ENCODE assay signal across 1 cellular context in the genomic region with DNA sequence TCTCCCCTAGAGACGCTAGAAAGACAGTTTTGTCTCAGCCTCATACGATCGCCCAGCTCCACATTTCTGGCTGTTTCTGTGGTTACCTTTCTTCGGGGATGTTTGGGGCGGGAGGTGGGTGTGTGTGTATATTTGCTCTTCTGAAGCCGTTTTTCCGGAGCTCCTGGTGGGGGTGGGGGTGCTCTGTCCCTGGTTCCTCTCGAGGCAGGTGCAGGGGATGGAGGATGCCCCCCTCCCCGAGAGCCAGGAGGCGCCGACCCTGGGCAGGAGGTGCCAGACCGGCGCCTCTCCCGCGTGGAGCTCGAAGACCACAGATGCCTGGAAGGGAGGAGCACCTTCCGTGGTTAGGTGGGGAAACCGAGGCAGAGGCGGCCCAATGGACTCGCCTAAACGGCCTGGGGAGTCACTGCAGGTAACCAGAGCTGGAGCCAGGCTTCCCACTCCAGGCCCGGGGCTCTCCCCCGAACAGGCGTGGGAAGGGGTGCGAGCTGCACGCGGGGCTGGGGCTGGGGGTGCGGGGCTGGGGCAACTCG.
TF ChIP-seq lines count a peak whose summit lies in the region.

No MANE protein-coding gene starts in this region.

TF ChIP-seq in HepG2, 621 proteins besides CTCF, POLR2A, EP300 and RAD21 (continued from another document):
- TF ChIP-seq, protein P1, sequence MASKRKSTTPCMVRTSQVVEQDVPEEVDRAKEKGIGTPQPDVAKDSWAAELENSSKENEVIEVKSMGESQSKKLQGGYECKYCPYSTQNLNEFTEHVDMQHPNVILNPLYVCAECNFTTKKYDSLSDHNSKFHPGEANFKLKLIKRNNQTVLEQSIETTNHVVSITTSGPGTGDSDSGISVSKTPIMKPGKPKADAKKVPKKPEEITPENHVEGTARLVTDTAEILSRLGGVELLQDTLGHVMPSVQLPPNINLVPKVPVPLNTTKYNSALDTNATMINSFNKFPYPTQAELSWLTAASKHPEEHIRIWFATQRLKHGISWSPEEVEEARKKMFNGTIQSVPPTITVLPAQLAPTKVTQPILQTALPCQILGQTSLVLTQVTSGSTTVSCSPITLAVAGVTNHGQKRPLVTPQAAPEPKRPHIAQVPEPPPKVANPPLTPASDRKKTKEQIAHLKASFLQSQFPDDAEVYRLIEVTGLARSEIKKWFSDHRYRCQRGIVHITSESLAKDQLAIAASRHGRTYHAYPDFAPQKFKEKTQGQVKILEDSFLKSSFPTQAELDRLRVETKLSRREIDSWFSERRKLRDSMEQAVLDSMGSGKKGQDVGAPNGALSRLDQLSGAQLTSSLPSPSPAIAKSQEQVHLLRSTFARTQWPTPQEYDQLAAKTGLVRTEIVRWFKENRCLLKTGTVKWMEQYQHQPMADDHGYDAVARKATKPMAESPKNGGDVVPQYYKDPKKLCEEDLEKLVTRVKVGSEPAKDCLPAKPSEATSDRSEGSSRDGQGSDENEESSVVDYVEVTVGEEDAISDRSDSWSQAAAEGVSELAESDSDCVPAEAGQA (IDR thresholded peaks at IDR 0.05; ENCODE audit: low read depth) = no peak
- TF ChIP-seq, protein P1 (CRISPR knock-in tag; IDR thresholded peaks at IDR 0.05; ENCODE audit: borderline replicate concordance) = no peak
- peak; percentile 11; the same call in 1 of the 2 replicates for TF ChIP-seq ZSCAN31 (CRISPR knock-in tag; IDR thresholded peaks at IDR 0.05; ENCODE audit: low read depth)
- TF ChIP-seq ZNF10 (CRISPR knock-in tag; IDR thresholded peaks at IDR 0.05; ENCODE audit: borderline replicate concordance, low read depth) = no peak
- no peak for TF ChIP-seq ARNT2 (CRISPR knock-in tag; IDR thresholded peaks at IDR 0.05; ENCODE audit: low read depth)
- TF ChIP-seq HIVEP1 (CRISPR knock-in tag; IDR thresholded peaks at IDR 0.05) = no peak
- no peak for TF ChIP-seq RBM22 (optimal IDR thresholded peaks at IDR 0.05; ENCODE audit: low read length)
- TF ChIP-seq, protein P2, sequence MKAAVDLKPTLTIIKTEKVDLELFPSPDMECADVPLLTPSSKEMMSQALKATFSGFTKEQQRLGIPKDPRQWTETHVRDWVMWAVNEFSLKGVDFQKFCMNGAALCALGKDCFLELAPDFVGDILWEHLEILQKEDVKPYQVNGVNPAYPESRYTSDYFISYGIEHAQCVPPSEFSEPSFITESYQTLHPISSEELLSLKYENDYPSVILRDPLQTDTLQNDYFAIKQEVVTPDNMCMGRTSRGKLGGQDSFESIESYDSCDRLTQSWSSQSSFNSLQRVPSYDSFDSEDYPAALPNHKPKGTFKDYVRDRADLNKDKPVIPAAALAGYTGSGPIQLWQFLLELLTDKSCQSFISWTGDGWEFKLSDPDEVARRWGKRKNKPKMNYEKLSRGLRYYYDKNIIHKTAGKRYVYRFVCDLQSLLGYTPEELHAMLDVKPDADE (CRISPR knock-in tag; IDR thresholded peaks at IDR 0.05) = no peak
- TF ChIP-seq, protein P3, sequence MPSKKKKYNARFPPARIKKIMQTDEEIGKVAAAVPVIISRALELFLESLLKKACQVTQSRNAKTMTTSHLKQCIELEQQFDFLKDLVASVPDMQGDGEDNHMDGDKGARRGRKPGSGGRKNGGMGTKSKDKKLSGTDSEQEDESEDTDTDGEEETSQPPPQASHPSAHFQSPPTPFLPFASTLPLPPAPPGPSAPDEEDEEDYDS (CRISPR knock-in tag; IDR thresholded peaks at IDR 0.05) = no peak
- TF ChIP-seq NKX3-1 (CRISPR knock-in tag; IDR thresholded peaks at IDR 0.05) = no peak
- TF ChIP-seq CEBPB (IDR thresholded peaks at IDR 0.05; ENCODE audit: borderline replicate concordance, low read depth, low read length) = no peak
- no peak; the same call in 1 of the 2 replicates for TF ChIP-seq CBX5 (CRISPR knock-in tag; IDR thresholded peaks at IDR 0.05; ENCODE audit: borderline replicate concordance)
- no peak for TF ChIP-seq ZSCAN30 (CRISPR knock-in tag; IDR thresholded peaks at IDR 0.05)
- 0 out of 2 replicates have a peak, but pooled peaks have one; percentile 9 for TF ChIP-seq ZNF441 (CRISPR knock-in tag; IDR thresholded peaks at IDR 0.05; ENCODE audit: borderline replicate concordance)
- TF ChIP-seq SIX4 (CRISPR knock-in tag; IDR thresholded peaks at IDR 0.05) = no peak; the same call in 1 of the 2 replicates
- TF ChIP-seq SMAD1 (CRISPR knock-in tag; IDR thresholded peaks at IDR 0.05; ENCODE audit: borderline replicate concordance, low read depth) = 0 out of 2 replicates have a peak, but pooled peaks have one; percentile 36
- no peak for TF ChIP-seq MEF2D (CRISPR knock-in tag; IDR thresholded peaks at IDR 0.05)
- TF ChIP-seq ELF4 (CRISPR knock-in tag; IDR thresholded peaks at IDR 0.05; ENCODE audit: borderline replicate concordance) = no peak
- no peak for TF ChIP-seq NPAS2 (CRISPR knock-in tag; IDR thresholded peaks at IDR 0.05; ENCODE audit: borderline replicate concordance)
- 0 out of 2 replicates have a peak, but pooled peaks have one; percentile 3 for TF ChIP-seq SMAD3 (CRISPR knock-in tag; IDR thresholded peaks at IDR 0.05)
- TF ChIP-seq, protein P4, sequence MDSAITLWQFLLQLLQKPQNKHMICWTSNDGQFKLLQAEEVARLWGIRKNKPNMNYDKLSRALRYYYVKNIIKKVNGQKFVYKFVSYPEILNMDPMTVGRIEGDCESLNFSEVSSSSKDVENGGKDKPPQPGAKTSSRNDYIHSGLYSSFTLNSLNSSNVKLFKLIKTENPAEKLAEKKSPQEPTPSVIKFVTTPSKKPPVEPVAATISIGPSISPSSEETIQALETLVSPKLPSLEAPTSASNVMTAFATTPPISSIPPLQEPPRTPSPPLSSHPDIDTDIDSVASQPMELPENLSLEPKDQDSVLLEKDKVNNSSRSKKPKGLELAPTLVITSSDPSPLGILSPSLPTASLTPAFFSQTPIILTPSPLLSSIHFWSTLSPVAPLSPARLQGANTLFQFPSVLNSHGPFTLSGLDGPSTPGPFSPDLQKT (CRISPR knock-in tag; IDR thresholded peaks at IDR 0.05; ENCODE audit: borderline replicate concordance) = no peak
- TF ChIP-seq, protein P5, sequence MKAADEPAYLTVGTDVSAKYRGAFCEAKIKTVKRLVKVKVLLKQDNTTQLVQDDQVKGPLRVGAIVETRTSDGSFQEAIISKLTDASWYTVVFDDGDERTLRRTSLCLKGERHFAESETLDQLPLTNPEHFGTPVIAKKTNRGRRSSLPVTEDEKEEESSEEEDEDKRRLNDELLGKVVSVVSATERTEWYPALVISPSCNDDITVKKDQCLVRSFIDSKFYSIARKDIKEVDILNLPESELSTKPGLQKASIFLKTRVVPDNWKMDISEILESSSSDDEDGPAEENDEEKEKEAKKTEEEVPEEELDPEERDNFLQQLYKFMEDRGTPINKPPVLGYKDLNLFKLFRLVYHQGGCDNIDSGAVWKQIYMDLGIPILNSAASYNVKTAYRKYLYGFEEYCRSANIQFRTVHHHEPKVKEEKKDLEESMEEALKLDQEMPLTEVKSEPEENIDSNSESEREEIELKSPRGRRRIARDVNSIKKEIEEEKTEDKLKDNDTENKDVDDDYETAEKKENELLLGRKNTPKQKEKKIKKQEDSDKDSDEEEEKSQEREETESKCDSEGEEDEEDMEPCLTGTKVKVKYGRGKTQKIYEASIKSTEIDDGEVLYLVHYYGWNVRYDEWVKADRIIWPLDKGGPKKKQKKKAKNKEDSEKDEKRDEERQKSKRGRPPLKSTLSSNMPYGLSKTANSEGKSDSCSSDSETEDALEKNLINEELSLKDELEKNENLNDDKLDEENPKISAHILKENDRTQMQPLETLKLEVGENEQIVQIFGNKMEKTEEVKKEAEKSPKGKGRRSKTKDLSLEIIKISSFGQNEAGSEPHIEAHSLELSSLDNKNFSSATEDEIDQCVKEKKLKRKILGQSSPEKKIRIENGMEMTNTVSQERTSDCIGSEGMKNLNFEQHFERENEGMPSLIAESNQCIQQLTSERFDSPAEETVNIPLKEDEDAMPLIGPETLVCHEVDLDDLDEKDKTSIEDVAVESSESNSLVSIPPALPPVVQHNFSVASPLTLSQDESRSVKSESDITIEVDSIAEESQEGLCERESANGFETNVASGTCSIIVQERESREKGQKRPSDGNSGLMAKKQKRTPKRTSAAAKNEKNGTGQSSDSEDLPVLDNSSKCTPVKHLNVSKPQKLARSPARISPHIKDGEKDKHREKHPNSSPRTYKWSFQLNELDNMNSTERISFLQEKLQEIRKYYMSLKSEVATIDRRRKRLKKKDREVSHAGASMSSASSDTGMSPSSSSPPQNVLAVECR (CRISPR knock-in tag; IDR thresholded peaks at IDR 0.05; ENCODE audit: borderline replicate concordance) = no peak
- no peak for TF ChIP-seq KMT2A (CRISPR knock-in tag; IDR thresholded peaks at IDR 0.05)
- TF ChIP-seq, protein P6, sequence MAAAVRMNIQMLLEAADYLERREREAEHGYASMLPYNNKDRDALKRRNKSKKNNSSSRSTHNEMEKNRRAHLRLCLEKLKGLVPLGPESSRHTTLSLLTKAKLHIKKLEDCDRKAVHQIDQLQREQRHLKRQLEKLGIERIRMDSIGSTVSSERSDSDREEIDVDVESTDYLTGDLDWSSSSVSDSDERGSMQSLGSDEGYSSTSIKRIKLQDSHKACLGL (CRISPR knock-in tag; IDR thresholded peaks at IDR 0.05) = no peak; the same call in 1 of the 2 replicates
